27 cellular contexts compared by ENCODE assay signal in genomic region chr10:82762641-82763040, GRCh38.
"Had no signal": no experiment of that assay in that cellular context is flagged by ENCODE, and none has a peak within 500 bp of the region (broad histone marks: within the 10 kb centered on the region; RNA-seq: fewer than 3 reads in every experiment).

No MANE protein-coding gene starts in this region.

- H3K36me3 Mint-ChIP-seq: memory B cell; naive thymus-derived CD4-positive, alpha-beta T cell; natural killer cell treated with Interleukin-12 subunit alpha and Interleukin-12 subunit beta and Interleukin-15 and Interleukin-18, amount 100 ng/mL, for 72 hours; stimulated activated naive B cell treated with anti-CD40 and anti-IgM and Interleukin-4, amounts not matched to agents 10 μg/mL and 1 μg/mL and 100 μg/mL, for 72 hours had no signal

- H3K4me3 Mint-ChIP-seq: memory B cell; naive thymus-derived CD4-positive, alpha-beta T cell; natural killer cell treated with Interleukin-12 subunit alpha and Interleukin-12 subunit beta and Interleukin-15 and Interleukin-18, amount 100 ng/mL, for 72 hours; stimulated activated naive B cell treated with anti-CD40 and anti-IgM and Interleukin-4, amounts not matched to agents 10 μg/mL and 1 μg/mL and 100 μg/mL, for 72 hours had no signal

- H3K27me3 ChIP-seq: left lung, ovary, stomach, testis, thyroid gland, transverse colon, upper lobe of left lung had no signal

- DNase-seq: hippocampal formation; kidney glomerular epithelial cell; left colon; left lung; midbrain; mucosa of descending colon; naive thymus-derived CD4-positive, alpha-beta T cell; ovary; retina; right cardiac atrium; stimulated activated CD4-positive, alpha-beta T cell treated with anti-CD3 and anti-CD28 coated beads, Interleukin-12 subunit alpha, Interleukin-12 subunit beta, amount 100 ng/mL, for 4 hours; stimulated activated CD4-positive, alpha-beta T cell treated with anti-CD3 and anti-CD28 coated beads, Interleukin-15, amount 100 ng/mL, for 24 hours; stimulated activated CD4-positive, alpha-beta T cell treated with anti-CD3 and anti-CD28 coated beads, Interleukin-2, amount 100 ng/mL, for 24 hours; stimulated activated CD4-positive, alpha-beta T cell treated with anti-CD3 and anti-CD28 coated beads, Interleukin-4, amount 100 ng/mL, for 1 hour; stimulated activated naive B cell treated with anti-CD40 and anti-IgM and Interleukin-4, amounts not matched to agents 10 μg/mL and 1 μg/mL and 100 μg/mL, for 72 hours; stimulated activated naive CD8-positive, alpha-beta T cell treated with anti-CD3 and anti-CD28 coated beads, Interleukin-15, Interleukin-2, amounts not matched to agents 100 U/mL and 50 U/mL, for 24 hours; stomach; testis; thyroid gland; transverse colon; upper lobe of left lung had no signal

- H3K27me3 Mint-ChIP-seq: memory B cell; naive thymus-derived CD4-positive, alpha-beta T cell; natural killer cell treated with Interleukin-12 subunit alpha and Interleukin-12 subunit beta and Interleukin-15 and Interleukin-18, amount 100 ng/mL, for 72 hours; progenitor cell of endocrine pancreas; stimulated activated naive B cell treated with anti-CD40 and anti-IgM and Interleukin-4, amounts not matched to agents 10 μg/mL and 1 μg/mL and 100 μg/mL, for 72 hours had no signal

- H3K4me1 ChIP-seq: left lung, stomach, testis, thyroid gland, transverse colon, upper lobe of left lung had no signal

- H3K4me1 Mint-ChIP-seq: memory B cell; naive thymus-derived CD4-positive, alpha-beta T cell; stimulated activated naive B cell treated with anti-CD40 and anti-IgM and Interleukin-4, amounts not matched to agents 10 μg/mL and 1 μg/mL and 100 μg/mL, for 72 hours had no signal

- H3K27ac ChIP-seq: left lung, ovary, skin epidermis, stomach, testis, thyroid gland, transverse colon, upper lobe of left lung had no signal

- H3K36me3 ChIP-seq: left lung, ovary, stomach, thyroid gland, transverse colon, upper lobe of left lung had no signal

- ATAC-seq: left colon; left lung; mucosa of descending colon; naive thymus-derived CD4-positive, alpha-beta T cell; natural killer cell treated with Interleukin-12 subunit alpha and Interleukin-12 subunit beta and Interleukin-15 and Interleukin-18, amount 100 ng/mL, for 72 hours; right cardiac atrium; sciatic nerve; stimulated activated naive B cell treated with anti-CD40 and anti-IgM and Interleukin-4, amounts not matched to agents 10 μg/mL and 1 μg/mL and 100 μg/mL, for 72 hours; stimulated activated naive CD8-positive, alpha-beta T cell treated with anti-CD3 and anti-CD28 coated beads, Interleukin-15, Interleukin-2, amounts not matched to agents 100 U/mL and 50 U/mL, for 24 hours had no signal

- H3K27ac Mint-ChIP-seq: memory B cell; naive thymus-derived CD4-positive, alpha-beta T cell; natural killer cell treated with Interleukin-12 subunit alpha and Interleukin-12 subunit beta and Interleukin-15 and Interleukin-18, amount 100 ng/mL, for 72 hours; progenitor cell of endocrine pancreas had no signal

- H3K9me3 ChIP-seq: left lung, ovary, stomach, testis, thyroid gland, transverse colon, upper lobe of left lung had no signal

- H3K4me3 ChIP-seq: left lung, lung, mucosa of descending colon, ovary, skin epidermis, stomach, testis, thyroid gland, transverse colon, upper lobe of left lung had no signal
